Comparison of ENCODE assay signal across 13 cellular contexts in the genomic region with DNA sequence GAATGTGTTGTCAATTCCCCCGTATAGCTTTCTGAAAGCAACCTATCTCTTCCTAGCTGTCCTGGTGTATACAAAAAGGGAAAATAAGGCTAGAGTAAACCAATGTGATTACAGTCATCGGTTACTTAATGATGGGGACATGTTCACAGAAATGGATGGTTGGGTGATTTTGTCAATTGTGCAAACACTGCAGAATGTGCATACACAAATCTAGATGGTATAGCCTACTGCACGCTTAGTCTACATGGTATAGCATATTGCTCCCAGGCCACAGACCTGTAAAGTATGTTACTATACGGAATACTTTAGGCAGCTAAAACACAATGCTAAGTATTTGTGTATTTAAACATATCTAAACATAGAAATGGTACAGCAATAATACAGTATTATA. TPM values are rescaled to one million over a fixed set of nuclear protein-coding genes. Genes with fewer than 3 reads are reported as not detected.
DNase-seq lines count a peak whose midpoint lies in the region; ATAC-seq, FAIRE-seq and TF ChIP-seq lines count a peak whose summit lies in the region.
"Had no signal": no experiment of that assay in that cellular context is flagged by ENCODE, and none has a peak within 500 bp of the region (broad histone marks: within the 10 kb centered on the region; RNA-seq: fewer than 3 reads in every experiment).

No MANE protein-coding gene starts in this region.

- H3K27ac ChIP-seq in keratinocyte (ENCODE audit: control insufficient read depth, insufficient read depth, low read length) (peak overlapping the region; percentile 52), RWPE1 (no peak overlapping the region)

- H3K9me3 Mint-ChIP-seq in activated CD4-positive, alpha-beta memory T cell treated with anti-CD3 and anti-CD28 coated beads for 36 hours = no peaks in the 10 kb centered on the region

- FAIRE-seq in keratinocyte (lab: Jason Lieb, UNC) = no peak

- H3K27ac Mint-ChIP-seq in activated CD4-positive, alpha-beta memory T cell treated with anti-CD3 and anti-CD28 coated beads for 36 hours = peak overlapping the region; percentile 87
- H3K27ac Mint-ChIP-seq: mesothelial cell of epicardium, progenitor cell of endocrine pancreas had no signal

- H3K36me3 Mint-ChIP-seq in activated CD4-positive, alpha-beta memory T cell treated with anti-CD3 and anti-CD28 coated beads for 36 hours = no peaks in the 10 kb centered on the region
- H3K36me3 Mint-ChIP-seq: mesothelial cell of epicardium had no signal

- H4K20me1 ChIP-seq in keratinocyte (ENCODE audit: control insufficient read depth, extremely low read depth, insufficient read depth, low read length) = no peaks in the 10 kb centered on the region

- POLR2A ChIA-PET in activated CD4-positive, alpha-beta memory T cell treated with anti-CD3 and anti-CD28 coated beads for 36 hours (lab: Charles Lee) = interaction anchor here (1.0 to 3.6 kb wide), 16 partner anchors 13 to 108 kb away, joined by 3 to 29 read pairs (median 5); partner anchors contain the start of gene ARAP2
- POLR2A ChIA-PET in RWPE1 (lab: Yijun Ruan, JAX; ENCODE audit: low non-redundant PET) = no interaction called here

- intact Hi-C loops in activated CD4-positive, alpha-beta memory T cell treated with anti-CD3 and anti-CD28 coated beads for 36 hours (cut with micrococcal nuclease) = loop anchor here (1.0 kb wide), 11 partner anchors 8 to 205 kb away; partner anchors contain the start of gene ARAP2

- H3K27me3 ChIP-seq in keratinocyte (ENCODE audit: control insufficient read depth, extremely low read depth, insufficient read depth, low read length) = no peaks in the 10 kb centered on the region

- H3K9ac ChIP-seq in keratinocyte (ENCODE audit: control insufficient read depth, extremely low read depth, insufficient read depth, low read length) = no peak overlapping the region

- no peak overlapping the region for H3K4me3 ChIP-seq in keratinocyte (ENCODE audit: control insufficient read depth in 2 of 3, extremely low read depth in 1 of 3, insufficient read depth in 2 of 3, low read depth in 1 of 3, low read length in 3 of 3)

- peak overlapping the region; percentile 50 for H2AFZ ChIP-seq in keratinocyte (ENCODE audit: control insufficient read depth, low read length)

- no peaks in the 10 kb centered on the region for H3K79me2 ChIP-seq in keratinocyte (ENCODE audit: control insufficient read depth, insufficient read depth, low read length)

- peaks cover 56% of the 10 kb centered on the region for H3K4me1 Mint-ChIP-seq in activated CD4-positive, alpha-beta memory T cell treated with anti-CD3 and anti-CD28 coated beads for 36 hours (ENCODE audit: low read depth)

- CTCF ChIA-PET in activated CD4-positive, alpha-beta memory T cell treated with anti-CD3 and anti-CD28 coated beads for 36 hours (lab: Charles Lee) = interaction anchor here (0.7 to 2.0 kb wide), 7 partner anchors 28 to 113 kb away, joined by 3 to 7 read pairs (median 3); partner anchors contain the start of gene ARAP2
- CTCF ChIA-PET in RWPE1 (lab: Yijun Ruan, JAX) = no interaction called here

- no peaks in the 10 kb centered on the region for H3K27me3 Mint-ChIP-seq in activated CD4-positive, alpha-beta memory T cell treated with anti-CD3 and anti-CD28 coated beads for 36 hours
- H3K27me3 Mint-ChIP-seq: progenitor cell of endocrine pancreas had no signal

- no peaks in the 10 kb centered on the region for H3K9me1 ChIP-seq in keratinocyte (ENCODE audit: control insufficient read depth, extremely low read depth, insufficient read depth, low read length)

- no peaks in the 10 kb centered on the region for H3K9me3 ChIP-seq in keratinocyte (ENCODE audit: control insufficient read depth, low read depth, low read length)

- peak; percentile 34 for ATAC-seq in GM18909 (IDR thresholded peaks at IDR 0.05; ENCODE audit: poor library complexity, unreplicated experiment)
- ATAC-seq in GM21786 (IDR thresholded peaks at IDR 0.05; ENCODE audit: unreplicated experiment) = peak; percentile 24
- no peak for ATAC-seq in GM19397 (IDR thresholded peaks at IDR 0.05; ENCODE audit: unreplicated experiment)
- ATAC-seq: Panc1 had no signal

- peak overlapping the region; percentile 42 for H3K4me2 ChIP-seq in keratinocyte (ENCODE audit: control insufficient read depth, extremely low read depth, insufficient read depth, low read depth, low read length)

- TF ChIP-seq CTCF in keratinocyte (optimal IDR thresholded peaks at IDR 0.05 in 1 of 3, IDR thresholded peaks at IDR 0.05 in 1 of 3, conservative IDR thresholded peaks at IDR 0.05 in 1 of 3; ENCODE audit: extremely low read depth in 1 of 3, insufficient read depth in 2 of 3, low read length in 3 of 3) (peak in 1 of 3 experiments; percentile 4), RWPE1 (conservative IDR thresholded peaks at IDR 0.05; ENCODE audit: low read depth) (no peak)

- H3K36me3 ChIP-seq in keratinocyte (ENCODE audit: control insufficient read depth in 2 of 2, extremely low read depth in 1 of 2, insufficient read depth in 2 of 2, low read length in 2 of 2) = no peaks in the 10 kb centered on the region

- no peak for DNase-seq in activated CD4-positive, alpha-beta memory T cell treated with anti-CD3 and anti-CD28 coated beads for 36 hours
- DNase-seq in keratinocyte (ENCODE audit: low read depth, low spot score) (no peak), activated gamma-delta T cell (lab: John Stamatoyannopoulos, UW) (no peak), NCI-H82 (lab: John Stamatoyannopoulos, UW) (no peak), RWPE1 (ENCODE audit: low spot score) (no peak)

- peaks cover 13% of the 10 kb centered on the region for H3K4me1 ChIP-seq in keratinocyte (ENCODE audit: control insufficient read depth, extremely low read depth, insufficient read depth, low read length)

- H3K4me3 Mint-ChIP-seq in activated CD4-positive, alpha-beta memory T cell treated with anti-CD3 and anti-CD28 coated beads for 36 hours = peak overlapping the region; percentile 53
- H3K4me3 Mint-ChIP-seq: mesothelial cell of epicardium had no signal

- dilution Hi-C loops in keratinocyte (cut with MboI; ENCODE audit: extremely low pct_ligation_motif_present, low sequenced_read_pairs) = no loop called here

RNA-seq across cellular contexts. Expression of gene DTHD1, which starts 5.1 kb away (rescaled TPM):
- 1 to 10 TPM; 3.1 to 3.8 TPM for total RNA-seq in activated CD4-positive, alpha-beta memory T cell treated with anti-CD3 and anti-CD28 coated beads for 36 hours
- polyA plus RNA-seq in keratinocyte = not detected in 3 replicates
- polyA plus RNA-seq in keratinocyte (2011; ENCODE audit: low read depth) = not detected
- polyA plus RNA-seq in keratinocyte (2011; cell fraction: cytosol; rRNA removed) = not detected in 2 replicates
- not detected in 2 replicates for polyA plus RNA-seq in keratinocyte (2011; cell fraction: nucleus; rRNA removed)
- not detected in 2 replicates for polyA plus RNA-seq in keratinocyte (2012; ENCODE audit: low replicate concordance)
- not detected in 3 replicates for polyA minus RNA-seq in keratinocyte
- polyA minus RNA-seq in keratinocyte (2011; cell fraction: cytosol; rRNA and poly(A)+ RNA removed) = not detected
- not detected in 2 replicates for polyA minus RNA-seq in keratinocyte (2011; cell fraction: nucleus; rRNA and poly(A)+ RNA removed)
- total RNA-seq: fibroblast of lung, M059J, mesothelial cell of epicardium had no signal
- polyA plus RNA-seq: fibroblast of lung had no signal

RNA-seq across cellular contexts. Expression of gene ARAP2, which starts 42.2 kb away (rescaled TPM):
- total RNA-seq in activated CD4-positive, alpha-beta memory T cell treated with anti-CD3 and anti-CD28 coated beads for 36 hours = 10 to 100 TPM; 49.3 to 57.7 TPM
- 3.8 to 9.3 TPM (median 7.2 TPM) in 3 replicates for polyA plus RNA-seq in keratinocyte
- 52.3 TPM for polyA plus RNA-seq in keratinocyte (2011; ENCODE audit: low read depth)
- polyA plus RNA-seq in keratinocyte (2011; cell fraction: cytosol; rRNA removed) = 2.5 and 5.6 TPM in 2 replicates
- polyA plus RNA-seq in keratinocyte (2011; cell fraction: nucleus; rRNA removed) = 8.8 and 13.1 TPM in 2 replicates
- 5.6 and 16.2 TPM in 2 replicates for polyA plus RNA-seq in keratinocyte (2012; ENCODE audit: low replicate concordance)
- polyA minus RNA-seq in keratinocyte = 3.5 to 42.7 TPM (median 27.0 TPM) in 3 replicates
- 8.2 TPM for polyA minus RNA-seq in keratinocyte (2011; cell fraction: cytosol; rRNA and poly(A)+ RNA removed)
- 23.8 and 62.5 TPM in 2 replicates for polyA minus RNA-seq in keratinocyte (2011; cell fraction: nucleus; rRNA and poly(A)+ RNA removed)
